Comparison of ENCODE assay signal across 9 cellular contexts in the genomic region with DNA sequence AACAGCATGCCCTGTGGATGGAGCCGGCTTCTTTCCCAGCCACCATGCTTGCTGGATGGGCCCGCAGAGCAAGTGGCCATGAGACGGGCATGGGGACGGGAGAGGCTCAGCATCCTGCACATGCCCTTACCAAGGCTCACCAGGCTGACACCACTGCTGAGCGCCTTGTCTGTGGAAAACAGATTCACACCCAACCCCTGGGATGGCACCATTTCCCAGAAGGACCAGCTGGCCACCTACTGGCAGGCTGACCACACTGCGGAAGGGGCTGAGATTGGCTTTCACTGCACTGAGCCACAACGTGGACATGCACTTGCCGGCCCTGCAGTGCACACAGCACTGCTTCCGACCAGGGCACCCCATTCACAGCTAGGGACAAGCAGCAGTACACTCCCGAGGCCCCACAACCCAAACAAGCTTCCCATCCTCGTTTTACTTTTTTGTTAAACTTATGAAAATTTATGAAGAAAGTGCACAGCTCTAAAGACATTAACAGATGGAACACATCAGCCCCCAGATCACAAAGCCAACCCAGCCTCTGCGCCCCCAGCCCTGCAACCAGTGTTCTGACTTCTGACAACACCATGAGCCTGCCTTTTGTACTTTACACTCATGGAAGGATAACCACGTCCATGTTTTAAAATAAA. TPM values are rescaled to one million over a fixed set of nuclear protein-coding genes. Genes with fewer than 3 reads are reported as not detected.
DNase-seq lines count a peak whose midpoint lies in the region; ATAC-seq and TF ChIP-seq lines count a peak whose summit lies in the region.
"Had no signal": no experiment of that assay in that cellular context is flagged by ENCODE, and none has a peak within 500 bp of the region (broad histone marks: within the 10 kb centered on the region; RNA-seq: fewer than 3 reads in every experiment).

No MANE protein-coding gene starts in this region.

- H3K9me3 ChIP-seq in Caco-2 (no peaks in the 10 kb centered on the region), HEK293 (ENCODE audit: control insufficient read depth, insufficient read depth, low read depth, low read length) (no peaks in the 10 kb centered on the region), Peyer's patch (no peaks in the 10 kb centered on the region), mucosa of descending colon (no peaks in the 10 kb centered on the region)

- H3K36me3 Mint-ChIP-seq in Caco-2 (ENCODE audit: insufficient read depth, unreplicated experiment): no peaks in the 10 kb centered on the region
- no peaks in the 10 kb centered on the region for H3K36me3 Mint-ChIP-seq in effector memory CD8-positive, alpha-beta T cell (ENCODE audit: insufficient read depth)

- TF ChIP-seq POLR2A in Peyer's patch (IDR thresholded peaks at IDR 0.05): no peak

- POLR2A ChIA-PET in Caco-2 (lab: Charles Lee): no interaction called here
- POLR2A ChIA-PET in HEK293 (lab: Yijun Ruan, JAX): no interaction called here

- no peaks in the 10 kb centered on the region for H3K27me3 Mint-ChIP-seq in Caco-2 (ENCODE audit: insufficient read depth, unreplicated experiment)
- no peaks in the 10 kb centered on the region for H3K27me3 Mint-ChIP-seq in effector memory CD8-positive, alpha-beta T cell

- no peak overlapping the region for H3K27ac Mint-ChIP-seq in Caco-2 (ENCODE audit: unreplicated experiment)
- H3K27ac Mint-ChIP-seq in effector memory CD8-positive, alpha-beta T cell: no peak overlapping the region

- H3K4me1 ChIP-seq in Caco-2 (no peaks in the 10 kb centered on the region), HEK293 (ENCODE audit: control insufficient read depth, insufficient read depth, low read length) (no peaks in the 10 kb centered on the region), Peyer's patch (no peaks in the 10 kb centered on the region), mucosa of descending colon (ENCODE audit: low read depth) (no peaks in the 10 kb centered on the region)

- H3K27me3 ChIP-seq in Caco-2 (replicated peaks; ENCODE audit: control insufficient read depth, insufficient read depth, low read length): no peaks in the 10 kb centered on the region
- H3K27me3 ChIP-seq in Peyer's patch: no peaks in the 10 kb centered on the region
- peaks cover 0 to 26% (median 0%) of the 10 kb centered on the region in 45 donors for H3K27me3 ChIP-seq in dorsolateral prefrontal cortex

- CTCF ChIA-PET in Caco-2 (lab: Charles Lee) (interaction anchor here (0.8 to 1.8 kb wide), 7 partner anchors 9 to 472 kb away, joined by 3 to 5 read pairs (median 3); no protein-coding TSS in a partner anchor), HEK293 (lab: Yijun Ruan, JAX) (interaction anchor here (0.5 to 2.8 kb wide), 24 partner anchors 9 to 909 kb away, joined by 3 to 16 read pairs (median 4); a partner anchor contains a TSS)

- DNase-seq in Caco-2 (peak; percentile 74 to 81), Peyer's patch (peak in 2 of 3 donors; percentile 71 to 74), dorsolateral prefrontal cortex (peak in 4 of 10 donors; percentile 23 to 56 (median 45)), mucosa of descending colon (peak in 2 of 3 donors; percentile 67 to 76), NOMO-1 treated with DMSO at 0.1 percent for 48 hours (lab: John Stamatoyannopoulos, UW; ENCODE audit: unreplicated experiment) (no peak)
- no peak for DNase-seq in effector memory CD8-positive, alpha-beta T cell

- TF ChIP-seq CTCF in Caco-2 (IDR thresholded peaks at IDR 0.05; ENCODE audit: insufficient read depth in 1 of 2, low read depth in 1 of 2, low read length in 1 of 2, severe bottlenecking in 1 of 2, unreplicated experiment in 1 of 2): peak; percentile 85 to 91
- TF ChIP-seq CTCF in HEK293 (tag by site-specific recombination; IDR thresholded peaks at IDR 0.05): peak; percentile 82
- peak in 5 of 6 experiments; percentile 11 to 72 (median 69) for TF ChIP-seq CTCF in Peyer's patch (IDR thresholded peaks at IDR 0.05)
- TF ChIP-seq CTCF in dorsolateral prefrontal cortex (IDR thresholded peaks at IDR 0.05 in 54 of 56, conservative IDR thresholded peaks at IDR 0.05 in 2 of 56; ENCODE audit: low read depth in 1 of 56, partially characterized antibody in 56 of 56): peak in 53 of 56 donors; percentile 22 to 66 (median 53)
- peak; percentile 50 for TF ChIP-seq CTCF in mucosa of descending colon (IDR thresholded peaks at IDR 0.05)

- H3K36me3 ChIP-seq in Caco-2 (ENCODE audit: control insufficient read depth, insufficient read depth, low read length) (no peaks in the 10 kb centered on the region), HEK293 (ENCODE audit: control insufficient read depth in 2 of 2, insufficient read depth in 1 of 2, low read length in 2 of 2) (no peaks in the 10 kb centered on the region), Peyer's patch (no peaks in the 10 kb centered on the region), mucosa of descending colon (ENCODE audit: low read depth) (no peaks in the 10 kb centered on the region)

- H3K4me1 Mint-ChIP-seq in Caco-2 (ENCODE audit: low read depth, unreplicated experiment): no peaks in the 10 kb centered on the region
- H3K4me1 Mint-ChIP-seq in effector memory CD8-positive, alpha-beta T cell (ENCODE audit: low read depth in 2 of 2): peaks cover 18 to 46% of the 10 kb centered on the region in 2 donors

- H3K27ac ChIP-seq in HEK293 (ENCODE audit: extremely low read depth, low read depth, low read length) (no peak overlapping the region), Peyer's patch (no peak overlapping the region), dorsolateral prefrontal cortex (no peak overlapping the region)
- H3K27ac ChIP-seq: SK-N-MC had no signal

- ATAC-seq in mucosa of descending colon (peak; percentile 77), HG03432 (IDR thresholded peaks at IDR 0.05; ENCODE audit: unreplicated experiment) (no peak)
- no peak for ATAC-seq in effector memory CD8-positive, alpha-beta T cell (replicated peaks)

- no peak overlapping the region for H3K4me3 ChIP-seq in Caco-2 (ENCODE audit: low read depth, low read length)
- H3K4me3 ChIP-seq in HEK293 (ENCODE audit: low read depth, low read length): no peak overlapping the region
- H3K4me3 ChIP-seq in Peyer's patch: no peak overlapping the region
- H3K4me3 ChIP-seq in dorsolateral prefrontal cortex: no peak overlapping the region
- no peak overlapping the region for H3K4me3 ChIP-seq in mucosa of descending colon
- H3K4me3 ChIP-seq: SK-N-MC had no signal

- no peaks in the 10 kb centered on the region for H3K9me3 Mint-ChIP-seq in Caco-2 (ENCODE audit: unreplicated experiment)
- no peaks in the 10 kb centered on the region for H3K9me3 Mint-ChIP-seq in effector memory CD8-positive, alpha-beta T cell

- intact Hi-C loops in Caco-2 (cut with micrococcal nuclease; ENCODE audit: unreplicated experiment): loop anchor here (1.0 to 10.0 kb wide), 3 partner anchors 165 to 420 kb away; a partner anchor contains a TSS
- intact Hi-C loops in dorsolateral prefrontal cortex (cut with DNase I): loop anchor here (5.0 to 10.0 kb wide), 2 partner anchors 422 to 425 kb away; no protein-coding TSS in a partner anchor
- intact Hi-C loops in mucosa of descending colon (cut with DNase I, micrococcal nuclease): no loop called here

- BruUV-seq in Caco-2 (replicated peaks; lab: Mats Ljungman, UMichigan): no TSS peak

- H3K4me3 Mint-ChIP-seq in Caco-2 (ENCODE audit: unreplicated experiment): no peak overlapping the region
- H3K4me3 Mint-ChIP-seq in effector memory CD8-positive, alpha-beta T cell: no peak overlapping the region

TF ChIP-seq in HEK293, 187 proteins besides CTCF, POLR2A, EP300 and RAD21 (continues in another document):
- no peak for TF ChIP-seq SCRT1 (tag by site-specific recombination; IDR thresholded peaks at IDR 0.05; ENCODE audit: borderline replicate concordance)
- 0 out of 2 replicates have a peak, but pooled peaks have one; percentile 42 for TF ChIP-seq ZBTB17 (tag by site-specific recombination; IDR thresholded peaks at IDR 0.05)
- TF ChIP-seq ZNF600 (tag by site-specific recombination; IDR thresholded peaks at IDR 0.05): 0 out of 2 replicates have a peak, but pooled peaks have one; percentile 15
- TF ChIP-seq ZNF433 (tag by site-specific recombination; IDR thresholded peaks at IDR 0.05; ENCODE audit: low read depth): no peak
- TF ChIP-seq ZNF530 (tag by site-specific recombination; IDR thresholded peaks at IDR 0.05; ENCODE audit: low read depth): no peak

RNA-seq across cellular contexts. Expression of a gene that starts 13.9 kb away (rescaled TPM):
- total RNA-seq in Caco-2 (2022) (not detected in 2 replicates), Peyer's patch (not detected), dorsolateral prefrontal cortex (not detected), mucosa of descending colon (not detected)

RNA-seq across cellular contexts. Expression of a gene that starts 20.3 kb away (rescaled TPM):
- total RNA-seq in Caco-2 (2022) (not detected in 2 replicates), Peyer's patch (not detected), dorsolateral prefrontal cortex (not detected), mucosa of descending colon (not detected)

RNA-seq across cellular contexts. Expression of a gene that starts 21.2 kb away (rescaled TPM):
- not detected in 2 replicates for total RNA-seq in Caco-2 (2022)
- not detected for total RNA-seq in Peyer's patch
- total RNA-seq in dorsolateral prefrontal cortex: not detected
- total RNA-seq in mucosa of descending colon: not detected

RNA-seq across cellular contexts. Expression of a gene that starts 26.8 kb away (rescaled TPM):
- total RNA-seq in Caco-2 (2022) (not detected in 2 replicates), Peyer's patch (not detected), dorsolateral prefrontal cortex (not detected), mucosa of descending colon (not detected)

RNA-seq across cellular contexts. Expression of a gene that starts 40.2 kb away (rescaled TPM):
- total RNA-seq in Caco-2 (2022) (not detected in 2 replicates), Peyer's patch (not detected), dorsolateral prefrontal cortex (1 to 10 TPM in 1 of 120 experiments, under 1 TPM in 15, not detected in 104; 0.24 to 1.5 (median 0.31) TPM), mucosa of descending colon (not detected)

Comparison
In these comparisons a context has a peak if more than half of its experiments do, and no peak if none do; other contexts are left out.
1. DNase-seq: peak in Caco-2 (2 of 2), Peyer's patch (2 of 3) and mucosa of descending colon (2 of 3); none in effector memory CD8-positive, alpha-beta T cell (0 of 3) and NOMO-1 treated with DMSO at 0.1 percent for 48 hours (single experiment).
2. intact Hi-C loops: an anchor here in Caco-2 (1.0 to 10.0 kb wide) and dorsolateral prefrontal cortex (5.0 to 10.0 kb wide); none called in mucosa of descending colon.
3. Peak in every context shown above with its lines, with median percentiles within 50 percentile points of each other: CTCF ChIP-seq.